22 cellular contexts compared by ENCODE assay signal in the genomic region with DNA sequence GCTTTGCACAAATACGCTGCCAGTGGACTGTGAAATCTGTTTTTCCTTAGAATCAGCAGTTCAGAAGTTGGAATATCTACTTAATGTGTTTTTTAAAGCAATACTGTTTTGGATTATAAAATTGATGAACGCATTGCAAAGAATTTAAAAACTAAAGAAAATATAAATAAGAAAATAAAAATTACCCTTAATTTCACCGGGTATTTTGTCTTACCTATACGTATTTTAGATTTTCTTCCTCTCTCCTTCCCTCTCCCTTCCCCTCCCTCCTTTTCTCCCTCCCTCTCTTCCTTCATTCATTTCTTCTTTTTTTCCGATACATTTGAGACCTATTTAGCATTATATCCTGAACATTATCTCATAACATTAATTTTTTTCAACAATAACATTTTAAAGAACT.
DNase-seq lines count a peak whose midpoint lies in the region; ATAC-seq, FAIRE-seq and TF ChIP-seq lines count a peak whose summit lies in the region.
"Had no signal": no experiment of that assay in that cellular context is flagged by ENCODE, and none has a peak within 500 bp of the region (broad histone marks: within the 10 kb centered on the region; RNA-seq: fewer than 3 reads in every experiment).

No MANE protein-coding gene starts in this region.

- H3K79me1 ChIP-seq in H1 (ENCODE audit: low read depth, low read length) (no peaks in the 10 kb centered on the region), neuronal stem cell (ENCODE audit: low read depth, low read length) (no peaks in the 10 kb centered on the region)

- H3K56ac ChIP-seq in H1 (replicated peaks; ENCODE audit: insufficient read length, low read depth, low read length): no peak overlapping the region

- H3K4me2 ChIP-seq in HepG2 (ENCODE audit: low read depth, low read length) (no peak overlapping the region), H1 (ENCODE audit: insufficient read depth in 1 of 2, low read depth in 2 of 2, low read length in 2 of 2) (no peak overlapping the region), neuronal stem cell (ENCODE audit: insufficient read depth, low read length, poor library complexity, severe bottlenecking) (no peak overlapping the region)
- H3K4me2 ChIP-seq: A549; BLaER1 treated with 17β-estradiol and CSF1 and Interleukin-3, amounts not matched to agents 10 nM and 100 nM had no signal

- H3K23ac ChIP-seq in H1 (ENCODE audit: insufficient read length) (no peak overlapping the region), neuronal stem cell (ENCODE audit: low read depth, low read length, poor library complexity) (no peak overlapping the region)

- TF ChIP-seq EP300 in HepG2 (IDR thresholded peaks at IDR 0.05; ENCODE audit: low read depth in 2 of 2, low read length in 2 of 2): no peak
- no peak for TF ChIP-seq EP300 in HepG2 (CRISPR knock-in tag; IDR thresholded peaks at IDR 0.05; ENCODE audit: borderline replicate concordance)
- TF ChIP-seq EP300 in H1 (IDR thresholded peaks at IDR 0.05; ENCODE audit: borderline replicate concordance in 1 of 2, low read depth in 2 of 2, low read length in 2 of 2): no peak

- no peak overlapping the region for H2AFZ ChIP-seq in HepG2 (ENCODE audit: low read length)
- H2AFZ ChIP-seq in H1 (ENCODE audit: low read length): 0 out of 2 replicates have a peak overlapping the region, but pooled peaks have one; percentile 1
- H2AFZ ChIP-seq in neuronal stem cell (ENCODE audit: low read length): peak overlapping the region; percentile 73

- H3K9me3 ChIP-seq in HepG2 (ENCODE audit: low read length) (no peaks in the 10 kb centered on the region), right lobe of liver (no peaks in the 10 kb centered on the region), H1 (ENCODE audit: insufficient read depth in 2 of 2, low read depth in 1 of 2, low read length in 1 of 2) (no peaks in the 10 kb centered on the region), neuronal stem cell (replicated peaks in 1 of 2; ENCODE audit: control insufficient read depth in 2 of 2, insufficient read depth in 1 of 2, low read depth in 1 of 2, low read length in 2 of 2) (no peaks in the 10 kb centered on the region), Peyer's patch (no peaks in the 10 kb centered on the region)
- H3K9me3 ChIP-seq: A549; BLaER1 treated with 17β-estradiol and CSF1 and Interleukin-3, amounts not matched to agents 10 nM and 100 nM; Caco-2 had no signal

- H4K20me1 ChIP-seq in HepG2 (ENCODE audit: insufficient read depth, low read length) (no peaks in the 10 kb centered on the region), H1 (replicated peaks in 1 of 2; ENCODE audit: control insufficient read depth in 1 of 2, insufficient read depth in 2 of 2, low read length in 2 of 2) (no peaks in the 10 kb centered on the region)
- H4K20me1 ChIP-seq: BLaER1 treated with 17β-estradiol and CSF1 and Interleukin-3, amounts not matched to agents 10 nM and 100 nM had no signal

- H3K79me2 ChIP-seq in HepG2 (ENCODE audit: insufficient read depth, low read length): no peaks in the 10 kb centered on the region
- no peaks in the 10 kb centered on the region for H3K79me2 ChIP-seq in H1 (ENCODE audit: control insufficient read depth in 1 of 2, insufficient read depth in 2 of 2, low read length in 2 of 2)

- H3K9ac ChIP-seq in HepG2 (ENCODE audit: insufficient read depth, low read depth, low read length): no peak overlapping the region
- H3K9ac ChIP-seq in H1 (replicated peaks in 1 of 4; ENCODE audit: extremely low read depth in 1 of 4, low read depth in 3 of 4, low read length in 3 of 4): no peak overlapping the region
- H3K9ac ChIP-seq in neuronal stem cell (ENCODE audit: low read depth, low read length, poor library complexity): no peak overlapping the region
- H3K9ac ChIP-seq: BLaER1 treated with 17β-estradiol and CSF1 and Interleukin-3, amounts not matched to agents 10 nM and 100 nM had no signal

- no peak for TF ChIP-seq POLR2A in HepG2 (IDR thresholded peaks at IDR 0.05; ENCODE audit: insufficient read depth in 1 of 2, low read depth in 2 of 2, low read length in 2 of 2)
- no peak for TF ChIP-seq POLR2A in right lobe of liver (IDR thresholded peaks at IDR 0.05)
- no peak for TF ChIP-seq POLR2A in H1 (IDR thresholded peaks at IDR 0.05; ENCODE audit: control extremely low read depth in 1 of 2, low read depth in 2 of 2, low read length in 2 of 2)
- TF ChIP-seq POLR2A in Peyer's patch (IDR thresholded peaks at IDR 0.05): no peak

- H3K4me3 ChIP-seq in HepG2 (replicated peaks in 1 of 3; ENCODE audit: insufficient read depth in 1 of 3, low read depth in 2 of 3, low read length in 3 of 3) (no peak overlapping the region), right lobe of liver (no peak overlapping the region), H1 (ENCODE audit: extremely low read depth in 1 of 4, insufficient read depth in 2 of 4, low read depth in 3 of 4, low read length in 4 of 4) (no peak overlapping the region), neuronal stem cell (ENCODE audit: low read length in 2 of 2) (no peak overlapping the region), Peyer's patch (no peak overlapping the region)
- H3K4me3 ChIP-seq: A549; BLaER1 treated with 17β-estradiol and CSF1 and Interleukin-3, amounts not matched to agents 10 nM and 100 nM had no signal

- H3K23me2 ChIP-seq in H1 (ENCODE audit: low read depth, low read length): no peaks in the 10 kb centered on the region; the same call in 1 of the 2 replicates

- H4K5ac ChIP-seq in H1 (ENCODE audit: insufficient read length, low read depth, low read length): no peak overlapping the region

- FAIRE-seq in HepG2 (lab: Jason Lieb, UNC): no peak
- FAIRE-seq in H1 (lab: Jason Lieb, UNC): no peak
- peak; percentile 17 for FAIRE-seq in islet of Langerhans (lab: Jason Lieb, UNC)
- FAIRE-seq: A549, D721Med, G401.6, GM12891 had no signal

- in situ Hi-C loops in HepG2 (cut with HindIII; ENCODE audit: extremely low pct_ligation_motif_present, low pct_unique_long_range_greater_than_20kb): no loop called here

- no peak for TF ChIP-seq RAD21 in HepG2 (CRISPR knock-in tag; IDR thresholded peaks at IDR 0.05)
- TF ChIP-seq RAD21 in H1 (IDR thresholded peaks at IDR 0.05 in 1 of 2, conservative IDR thresholded peaks at IDR 0.05 in 1 of 2; ENCODE audit: low read depth in 2 of 2, low read length in 2 of 2): no peak

- no peak for DNase-seq in HepG2 (ENCODE audit: low spot score)
- DNase-seq in right lobe of liver: no peak
- no peak for DNase-seq in H1 (ENCODE audit: low read depth in 1 of 2, low spot score in 2 of 2)
- no peak for DNase-seq in neuronal stem cell (ENCODE audit: low spot score)
- no peak for DNase-seq in cortex of kidney (lab: John Stamatoyannopoulos, UW)
- DNase-seq in NCI-H1092 (lab: John Stamatoyannopoulos, UW): no peak
- no peak for DNase-seq in Peyer's patch
- DNase-seq: AML-193; Caco-2; Calu3; CD4-positive, alpha-beta T cell; CD8-positive, alpha-beta T cell; DMS79 treated with DMSO at 0.1 percent for 48 hours; GF-D8 had no signal

- BruUV-seq in HepG2 (replicated peaks; lab: Mats Ljungman, UMichigan): no TSS peak

- no peak overlapping the region for H2BK20ac ChIP-seq in H1 (ENCODE audit: low read length)

- WGBS in HepG2 (ENCODE audit: low lambda C conversion rate): 31% methylated on average over 5 of the region's 5 CpGs
- 84% methylated on average over 5 of the region's 5 CpGs for WGBS in right lobe of liver (ENCODE audit: insufficient coverage, low coverage, low lambda C conversion rate, missing lambda C conversion rate)
- 91 to 95% methylated on average over 1 to 5 of the region's 5 CpGs for WGBS in H1 (ENCODE audit: extremely low coverage in 1 of 2, insufficient coverage in 1 of 2, insufficient read length in 1 of 2, insufficient replicate concordance in 2 of 2, low coverage in 1 of 2, low lambda C conversion rate in 2 of 2, missing lambda C conversion rate in 1 of 2), 2 experiments
- WGBS in neuronal stem cell (ENCODE audit: extremely low coverage in 2 of 2, insufficient read length in 2 of 2, insufficient replicate concordance in 1 of 2), 2 donors: 100% methylated on average over 1 of the region's 5 CpGs

- no peak overlapping the region for H3K4ac ChIP-seq in H1 (replicated peaks; ENCODE audit: insufficient read length, low read depth, low read length)
- no peak overlapping the region for H3K4ac ChIP-seq in neuronal stem cell (ENCODE audit: low read length)

- H3K27me3 ChIP-seq in HepG2 (ENCODE audit: control insufficient read depth in 1 of 2, insufficient read depth in 2 of 2, low read length in 2 of 2): peaks cover 0 to 8% of the 10 kb centered on the region in 2 experiments; a peak in 1 of 5 replicates
- H3K27me3 ChIP-seq in right lobe of liver: no peaks in the 10 kb centered on the region
- no peaks in the 10 kb centered on the region for H3K27me3 ChIP-seq in H1 (replicated peaks in 1 of 4; ENCODE audit: control insufficient read depth in 3 of 4, extremely low read depth in 1 of 4, insufficient read depth in 3 of 4, low read length in 3 of 4)
- no peaks in the 10 kb centered on the region for H3K27me3 ChIP-seq in neuronal stem cell (ENCODE audit: control insufficient read depth in 3 of 3, insufficient read depth in 3 of 3, low read depth in 1 of 3, low read length in 3 of 3)
- H3K27me3 ChIP-seq in Peyer's patch: no peaks in the 10 kb centered on the region
- H3K27me3 ChIP-seq: BLaER1 treated with 17β-estradiol and CSF1 and Interleukin-3, amounts not matched to agents 10 nM and 100 nM had no signal

- no peak overlapping the region for H2BK120ac ChIP-seq in H1 (replicated peaks; ENCODE audit: low read depth, low read length)
- no peak overlapping the region for H2BK120ac ChIP-seq in neuronal stem cell (ENCODE audit: low read depth, low read length)

- no peak overlapping the region for H2BK15ac ChIP-seq in H1 (ENCODE audit: low read length)
- H2BK15ac ChIP-seq in neuronal stem cell (ENCODE audit: low read length): no peak overlapping the region

- no peaks in the 10 kb centered on the region for H3K36me3 ChIP-seq in HepG2 (replicated peaks in 1 of 2; ENCODE audit: control insufficient read depth in 1 of 2, insufficient read depth in 2 of 2, low read length in 2 of 2)
- no peaks in the 10 kb centered on the region for H3K36me3 ChIP-seq in right lobe of liver
- H3K36me3 ChIP-seq in H1 (ENCODE audit: control insufficient read depth in 2 of 4, insufficient read depth in 4 of 4, low read length in 3 of 4): no peaks in the 10 kb centered on the region
- H3K36me3 ChIP-seq in neuronal stem cell (replicated peaks in 1 of 2; ENCODE audit: control insufficient read depth in 2 of 2, insufficient read depth in 2 of 2, low read length in 2 of 2): no peaks in the 10 kb centered on the region
- H3K36me3 ChIP-seq in Peyer's patch: no peaks in the 10 kb centered on the region
- H3K36me3 ChIP-seq: BLaER1 treated with 17β-estradiol and CSF1 and Interleukin-3, amounts not matched to agents 10 nM and 100 nM had no signal

- peaks cover 10% of the 10 kb centered on the region for H3K4me1 ChIP-seq in HepG2 (ENCODE audit: insufficient read depth, low read length)
- H3K4me1 ChIP-seq in right lobe of liver: no peaks in the 10 kb centered on the region
- H3K4me1 ChIP-seq in H1 (replicated peaks in 1 of 4; ENCODE audit: control insufficient read depth in 3 of 4, insufficient read depth in 4 of 4, low read length in 3 of 4): peaks cover 5 to 10% (median 8%) of the 10 kb centered on the region in 4 experiments; a peak in 4 of 7 replicates
- H3K4me1 ChIP-seq in neuronal stem cell (ENCODE audit: control insufficient read depth in 2 of 2, insufficient read depth in 1 of 2, low read depth in 1 of 2, low read length in 2 of 2): peaks cover 12 to 16% of the 10 kb centered on the region in 2 donors
- H3K4me1 ChIP-seq in Peyer's patch: no peaks in the 10 kb centered on the region
- H3K4me1 ChIP-seq: A549, Caco-2 had no signal

- TF ChIP-seq CTCF in HepG2 (CRISPR knock-in tag; IDR thresholded peaks at IDR 0.05) (no peak), right lobe of liver (IDR thresholded peaks at IDR 0.05) (no peak), H1 (IDR thresholded peaks at IDR 0.05; ENCODE audit: control extremely low read depth in 1 of 3, insufficient read depth in 1 of 3, low read depth in 1 of 3, low read length in 3 of 3) (no peak), Peyer's patch (IDR thresholded peaks at IDR 0.05) (no peak)

- CTCF ChIA-PET in HepG2 (lab: Yijun Ruan, JAX; ENCODE audit: low intra/inter-chr PET ratio, low total read pairs) (no interaction called here), H1 (lab: Charles Lee; ENCODE audit: partially characterized antibody) (interaction anchor here (1.4 to 1.6 kb wide), 2 partner anchors 121 to 188 kb away, joined by 4 to 5 read pairs; no protein-coding TSS in a partner anchor)

- no peak overlapping the region for H3K27ac ChIP-seq in HepG2 (ENCODE audit: extremely low read length, insufficient read depth, low read length)
- H3K27ac ChIP-seq in right lobe of liver: no peak overlapping the region
- H3K27ac ChIP-seq in H1 (ENCODE audit: low read depth, low read length): no peak overlapping the region
- no peak overlapping the region for H3K27ac ChIP-seq in neuronal stem cell (replicated peaks; ENCODE audit: low read length)
- H3K27ac ChIP-seq in Peyer's patch: no peak overlapping the region
- H3K27ac ChIP-seq: 22Rv1; A549; BLaER1 treated with 17β-estradiol and CSF1 and Interleukin-3, amounts not matched to agents 10 nM and 100 nM; C4-2B had no signal

- H2AK5ac ChIP-seq in H1 (ENCODE audit: low read depth, low read length): no peak overlapping the region
- H2AK5ac ChIP-seq in neuronal stem cell (ENCODE audit: low read depth, low read length): no peak overlapping the region

- H4K8ac ChIP-seq in H1 (ENCODE audit: extremely low read depth, insufficient read depth, low read length) (no peak overlapping the region), neuronal stem cell (ENCODE audit: low read depth, low read length) (no peak overlapping the region)

- H2BK5ac ChIP-seq in H1 (ENCODE audit: low read depth, low read length) (no peak overlapping the region), neuronal stem cell (ENCODE audit: low read length) (no peak overlapping the region)

- H4K91ac ChIP-seq in H1 (replicated peaks; ENCODE audit: insufficient read length, low read length) (no peak overlapping the region), neuronal stem cell (ENCODE audit: low read depth, low read length, poor library complexity) (no peak overlapping the region)

- no peak overlapping the region for H3K14ac ChIP-seq in H1 (ENCODE audit: insufficient read length)
- no peak overlapping the region for H3K14ac ChIP-seq in neuronal stem cell (ENCODE audit: low read length)

- intact Hi-C loops in HepG2 (cut with micrococcal nuclease; ENCODE audit: unreplicated experiment): no loop called here
- intact Hi-C loops in right lobe of liver (cut with DNase I): no loop called here

- H2BK12ac ChIP-seq in H1 (ENCODE audit: low read depth, low read length): no peak overlapping the region
- no peak overlapping the region for H2BK12ac ChIP-seq in neuronal stem cell (ENCODE audit: low read length)

- POLR2A ChIA-PET in HepG2 (lab: Yijun Ruan, JAX) (no interaction called here), H1 (lab: Charles Lee; ENCODE audit: partially characterized antibody) (interaction anchor here (1.3 kb wide), 1 partner anchor 14 kb away, joined by 4 read pairs; no protein-coding TSS in a partner anchor)

- H3K18ac ChIP-seq in H1 (ENCODE audit: extremely low read depth, low read length): no peak overlapping the region
- H3K18ac ChIP-seq in neuronal stem cell (ENCODE audit: low read length): no peak overlapping the region

- ATAC-seq in HepG2 (no peak), right lobe of liver (no peak)
- ATAC-seq: A549; CD8-positive, alpha-beta T cell had no signal
